ENCODE assay signal across 24 cellular contexts in genomic region chr10:133089461-133089800, GRCh38. TPM values are rescaled to one million over a fixed set of nuclear protein-coding genes. Genes with fewer than 3 reads are reported as not detected.
A peak's percentile ranks its signal among the peaks of the same experiment; 100 is the strongest.
DNase-seq lines count a peak whose midpoint lies in the region; ATAC-seq lines count a peak whose summit lies in the region.
"Had no signal": no experiment of that assay in that cellular context is flagged by ENCODE, and none has a peak within 500 bp of the region (broad histone marks: within the 10 kb centered on the region; RNA-seq: fewer than 3 reads in every experiment).

No MANE protein-coding gene starts in this region.

- H3K9me3 Mint-ChIP-seq in stimulated activated naive CD8-positive, alpha-beta T cell treated with anti-CD3 and anti-CD28 coated beads, Interleukin-15, amount 100 ng/mL, for 72 hours, result no peaks in the 10 kb centered on the region
- H3K9me3 Mint-ChIP-seq in T-cell, result no peaks in the 10 kb centered on the region
- H3K9me3 Mint-ChIP-seq: activated CD4-positive, alpha-beta T cell treated with anti-CD3 and anti-CD28 coated beads, Interleukin-2, amount 10 ng/mL, durations not matched to agents 24 days and 14 days; activated naive CD4-positive, alpha-beta T cell treated with anti-CD3 and anti-CD28 coated beads, Interleukin-2, amount 50 U/mL, for 24 hours; effector memory CD8-positive, alpha-beta T cell; naive thymus-derived CD4-positive, alpha-beta T cell; T-helper 1 cell treated with Interleukin-12 subunit alpha and Interleukin-12 subunit beta and Interleukin-4 antibody, amounts not matched to agents 30 μg/mL and 1 μg/mL, for 36 hours had no signal

- ATAC-seq in HG02759 (IDR thresholded peaks at IDR 0.05; ENCODE audit: unreplicated experiment) (no peak), T-cell (replicated peaks in 1 of 4) (no peak)
- ATAC-seq in stimulated activated naive CD8-positive, alpha-beta T cell treated with anti-CD3 and anti-CD28 coated beads, Interleukin-15, amount 100 ng/mL, for 72 hours, result no peak
- ATAC-seq: activated CD8-positive, alpha-beta memory T cell treated with anti-CD3 and anti-CD28 coated beads, Interleukin-2, amount 10 ng/mL, durations not matched to agents 7 days and 5 days; effector memory CD8-positive, alpha-beta T cell; gastroesophageal sphincter; left cardiac atrium; naive thymus-derived CD4-positive, alpha-beta T cell; Panc1 had no signal

- H3K4me3 Mint-ChIP-seq in stimulated activated naive CD8-positive, alpha-beta T cell treated with anti-CD3 and anti-CD28 coated beads, Interleukin-15, amount 100 ng/mL, for 72 hours, result no peak overlapping the region
- no peak overlapping the region for H3K4me3 Mint-ChIP-seq in T-cell
- H3K4me3 Mint-ChIP-seq: activated CD4-positive, alpha-beta T cell treated with anti-CD3 and anti-CD28 coated beads, Interleukin-2, amount 10 ng/mL, durations not matched to agents 24 days and 14 days; activated CD8-positive, alpha-beta memory T cell treated with anti-CD3 and anti-CD28 coated beads, Interleukin-2, amount 10 ng/mL, durations not matched to agents 7 days and 5 days; activated naive CD4-positive, alpha-beta T cell treated with anti-CD3 and anti-CD28 coated beads, Interleukin-2, amount 50 U/mL, for 24 hours; effector memory CD8-positive, alpha-beta T cell; memory B cell; naive thymus-derived CD4-positive, alpha-beta T cell; T-helper 1 cell treated with Interleukin-12 subunit alpha and Interleukin-12 subunit beta and Interleukin-4 antibody, amounts not matched to agents 30 μg/mL and 1 μg/mL, for 36 hours had no signal

- CTCF ChIA-PET in T-cell (lab: Charles Lee), result no interaction called here

- POLR2A ChIA-PET in T-cell (lab: Charles Lee), result no interaction called here

- H3K27ac Mint-ChIP-seq in stimulated activated naive CD8-positive, alpha-beta T cell treated with anti-CD3 and anti-CD28 coated beads, Interleukin-15, amount 100 ng/mL, for 72 hours, result no peak overlapping the region
- H3K27ac Mint-ChIP-seq in T-cell, result no peak overlapping the region
- H3K27ac Mint-ChIP-seq: activated CD4-positive, alpha-beta T cell treated with anti-CD3 and anti-CD28 coated beads, Interleukin-2, amount 10 ng/mL, durations not matched to agents 24 days and 14 days; activated CD8-positive, alpha-beta memory T cell treated with anti-CD3 and anti-CD28 coated beads, Interleukin-2, amount 10 ng/mL, durations not matched to agents 7 days and 5 days; activated naive CD4-positive, alpha-beta T cell treated with anti-CD3 and anti-CD28 coated beads, Interleukin-2, amount 50 U/mL, for 24 hours; effector memory CD8-positive, alpha-beta T cell; memory B cell; naive thymus-derived CD4-positive, alpha-beta T cell; T-helper 1 cell treated with Interleukin-12 subunit alpha and Interleukin-12 subunit beta and Interleukin-4 antibody, amounts not matched to agents 30 μg/mL and 1 μg/mL, for 36 hours had no signal

- peaks cover 9% of the 10 kb centered on the region for H3K4me1 Mint-ChIP-seq in stimulated activated naive CD8-positive, alpha-beta T cell treated with anti-CD3 and anti-CD28 coated beads, Interleukin-15, amount 100 ng/mL, for 72 hours
- H3K4me1 Mint-ChIP-seq in T-cell, result peaks cover 0 to 3% (median 2%) of the 10 kb centered on the region in 3 donors
- H3K4me1 Mint-ChIP-seq: activated CD4-positive, alpha-beta T cell treated with anti-CD3 and anti-CD28 coated beads, Interleukin-2, amount 10 ng/mL, durations not matched to agents 24 days and 14 days had no signal

- H3K27me3 Mint-ChIP-seq in stimulated activated naive CD8-positive, alpha-beta T cell treated with anti-CD3 and anti-CD28 coated beads, Interleukin-15, amount 100 ng/mL, for 72 hours, result peaks cover 65% of the 10 kb centered on the region
- peaks cover 8 to 31% of the 10 kb centered on the region in 2 donors for H3K27me3 Mint-ChIP-seq in T-cell

- H3K36me3 Mint-ChIP-seq in T-cell, result no peaks in the 10 kb centered on the region
- H3K36me3 Mint-ChIP-seq: activated CD8-positive, alpha-beta memory T cell treated with anti-CD3 and anti-CD28 coated beads, Interleukin-2, amount 10 ng/mL, durations not matched to agents 7 days and 5 days; activated naive CD4-positive, alpha-beta T cell treated with anti-CD3 and anti-CD28 coated beads, Interleukin-2, amount 50 U/mL, for 24 hours; memory B cell; naive thymus-derived CD4-positive, alpha-beta T cell had no signal

- DNase-seq in ELF-1 (ENCODE audit: low read depth, low spot score) (peak; percentile 47), anterior cingulate cortex (lab: John Stamatoyannopoulos, UW) (peak in 55 of 58 donors; percentile 22 to 93 (median 79)), hippocampal formation (lab: John Stamatoyannopoulos, UW) (peak; percentile 85 to 89), nucleus accumbens (lab: John Stamatoyannopoulos, UW) (peak in 54 of 56 donors; percentile 17 to 94 (median 80)), dedifferentiated amniotic fluid mesenchymal stem cell (ENCODE audit: extremely low spot score) (no peak), T-cell (no peak)
- DNase-seq in stimulated activated naive CD8-positive, alpha-beta T cell treated with anti-CD3 and anti-CD28 coated beads, Interleukin-15, amount 100 ng/mL, for 72 hours, result no peak
- DNase-seq: activated CD4-positive, alpha-beta T cell treated with anti-CD3 and anti-CD28 coated beads, Interleukin-2, amount 10 ng/mL, durations not matched to agents 24 days and 14 days; activated CD8-positive, alpha-beta memory T cell treated with anti-CD3 and anti-CD28 coated beads, Interleukin-2, amount 10 ng/mL, durations not matched to agents 7 days and 5 days; effector memory CD8-positive, alpha-beta T cell; left cardiac atrium; naive thymus-derived CD4-positive, alpha-beta T cell; NCI-H1048; NCI-H187 treated with DMSO at 0.1 percent for 48 hours; NCI-H345; stimulated activated CD4-positive, alpha-beta T cell treated with anti-CD3 and anti-CD28 coated beads, Interleukin-1b, Interleukin-23, amount 100 ng/mL, for 48 hours had no signal

RNA-seq across cellular contexts. Expression of gene ADGRA1, which starts 1.7 kb away (rescaled TPM):
- total RNA-seq in T-cell, result not detected
- total RNA-seq: activated CD4-positive, alpha-beta T cell treated with anti-CD3 and anti-CD28 coated beads, Interleukin-2, amount 10 ng/mL, durations not matched to agents 24 days and 14 days; activated CD8-positive, alpha-beta memory T cell treated with anti-CD3 and anti-CD28 coated beads, Interleukin-2, amount 10 ng/mL, durations not matched to agents 7 days and 5 days; naive thymus-derived CD4-positive, alpha-beta T cell; SJSA1; thoracic aorta had no signal

Comparison
In these comparisons a context has a peak if more than half of its experiments do, and no peak if none do; other contexts are left out.
1. DNase-seq: peak in ELF-1 (single experiment), anterior cingulate cortex (55 of 58), hippocampal formation (2 of 2) and nucleus accumbens (54 of 56); none in dedifferentiated amniotic fluid mesenchymal stem cell (single experiment), stimulated activated naive CD8-positive, alpha-beta T cell treated with anti-CD3 and anti-CD28 coated beads, Interleukin-15, amount 100 ng/mL, for 72 hours (0 of 2) and T-cell (0 of 34).